In genomic region chr11:35990816-35991215, GRCh38 we compare ENCODE assay signal across 1 cellular context.
TF ChIP-seq lines count a peak whose summit lies in the region.

No MANE protein-coding gene starts in this region.

TF ChIP-seq in WTC11, 78 proteins besides CTCF, POLR2A, EP300 and RAD21 (continued from another document):
- no peak for TF ChIP-seq HMGA2 (CRISPR knock-in tag; IDR thresholded peaks at IDR 0.05)
